ENCODE assay signal across 27 cellular contexts in genomic region chr12:124214574-124214973, GRCh38.
"Had no signal": no experiment of that assay in that cellular context is flagged by ENCODE, and none has a peak within 500 bp of the region (broad histone marks: within the 10 kb centered on the region; RNA-seq: fewer than 3 reads in every experiment).

No MANE protein-coding gene starts in this region.

- H3K27ac Mint-ChIP-seq: dendritic cell treated with granulocyte-macrophage colony-stimulating factor and Interleukin-4, amounts not matched to agents 40 ng/mL and 50 ng/mL, for 4 days; effector memory CD8-positive, alpha-beta T cell; endodermal cell had no signal

- H3K4me3 Mint-ChIP-seq: dendritic cell treated with granulocyte-macrophage colony-stimulating factor and Interleukin-4, amounts not matched to agents 40 ng/mL and 50 ng/mL, for 4 days; effector memory CD8-positive, alpha-beta T cell; endodermal cell had no signal

- H3K27me3 ChIP-seq: colonic mucosa had no signal

- DNase-seq: colonic mucosa; cortex of kidney; effector CD8-positive, alpha-beta T cell; effector memory CD8-positive, alpha-beta T cell; endodermal cell; erythroblast; esophagus squamous epithelium; foreskin fibroblast; foreskin melanocyte; gastrocnemius medialis; glutamatergic neuron; head of caudate nucleus; heart right ventricle; hippocampal formation; islet precursor cell; kidney; kidney glomerular epithelial cell; left colon; left ventricle myocardium inferior; lower lobe of right lung; mesenchymal stem cell; midbrain had no signal

- H3K9me3 ChIP-seq: colonic mucosa, gastrocnemius medialis had no signal

- H3K36me3 ChIP-seq: colonic mucosa, esophagus squamous epithelium, gastrocnemius medialis, heart right ventricle, left ventricle myocardium inferior, lower lobe of right lung had no signal

- H3K9me3 Mint-ChIP-seq: dendritic cell treated with granulocyte-macrophage colony-stimulating factor and Interleukin-4, amounts not matched to agents 40 ng/mL and 50 ng/mL, for 4 days had no signal

- FAIRE-seq: endometrium, kidney had no signal

- ATAC-seq: effector memory CD8-positive, alpha-beta T cell; esophagus mucosa; gastrocnemius medialis; heart right ventricle; left colon; left lobe of liver; lower lobe of right lung had no signal

- H3K27ac ChIP-seq: colonic mucosa, epithelial cell of prostate, esophagus squamous epithelium, gastrocnemius medialis, heart right ventricle, left ventricle myocardium inferior, lower lobe of right lung had no signal

- H3K4me1 ChIP-seq: colonic mucosa had no signal

- H3K4me3 ChIP-seq: colonic mucosa, esophagus squamous epithelium, gastrocnemius medialis, heart right ventricle, left ventricle myocardium inferior, lower lobe of right lung had no signal
